Comparison of ENCODE assay signal across 1 cellular context in genomic region chr9:78073722-78074121, GRCh38.
TF ChIP-seq lines count a peak whose summit lies in the region.

No MANE protein-coding gene starts in this region.

TF ChIP-seq in PFSK-1, 5 proteins besides CTCF, POLR2A, EP300 and RAD21 (continued from another document):
- TF ChIP-seq, protein P1, sequence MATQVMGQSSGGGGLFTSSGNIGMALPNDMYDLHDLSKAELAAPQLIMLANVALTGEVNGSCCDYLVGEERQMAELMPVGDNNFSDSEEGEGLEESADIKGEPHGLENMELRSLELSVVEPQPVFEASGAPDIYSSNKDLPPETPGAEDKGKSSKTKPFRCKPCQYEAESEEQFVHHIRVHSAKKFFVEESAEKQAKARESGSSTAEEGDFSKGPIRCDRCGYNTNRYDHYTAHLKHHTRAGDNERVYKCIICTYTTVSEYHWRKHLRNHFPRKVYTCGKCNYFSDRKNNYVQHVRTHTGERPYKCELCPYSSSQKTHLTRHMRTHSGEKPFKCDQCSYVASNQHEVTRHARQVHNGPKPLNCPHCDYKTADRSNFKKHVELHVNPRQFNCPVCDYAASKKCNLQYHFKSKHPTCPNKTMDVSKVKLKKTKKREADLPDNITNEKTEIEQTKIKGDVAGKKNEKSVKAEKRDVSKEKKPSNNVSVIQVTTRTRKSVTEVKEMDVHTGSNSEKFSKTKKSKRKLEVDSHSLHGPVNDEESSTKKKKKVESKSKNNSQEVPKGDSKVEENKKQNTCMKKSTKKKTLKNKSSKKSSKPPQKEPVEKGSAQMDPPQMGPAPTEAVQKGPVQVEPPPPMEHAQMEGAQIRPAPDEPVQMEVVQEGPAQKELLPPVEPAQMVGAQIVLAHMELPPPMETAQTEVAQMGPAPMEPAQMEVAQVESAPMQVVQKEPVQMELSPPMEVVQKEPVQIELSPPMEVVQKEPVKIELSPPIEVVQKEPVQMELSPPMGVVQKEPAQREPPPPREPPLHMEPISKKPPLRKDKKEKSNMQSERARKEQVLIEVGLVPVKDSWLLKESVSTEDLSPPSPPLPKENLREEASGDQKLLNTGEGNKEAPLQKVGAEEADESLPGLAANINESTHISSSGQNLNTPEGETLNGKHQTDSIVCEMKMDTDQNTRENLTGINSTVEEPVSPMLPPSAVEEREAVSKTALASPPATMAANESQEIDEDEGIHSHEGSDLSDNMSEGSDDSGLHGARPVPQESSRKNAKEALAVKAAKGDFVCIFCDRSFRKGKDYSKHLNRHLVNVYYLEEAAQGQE (IDR thresholded peaks at IDR 0.05; ENCODE audit: insufficient read depth in 1 of 2, low read depth in 2 of 2, low read length in 2 of 2), result peak; percentile 72 to 87
- no peak for TF ChIP-seq FOXP2 (optimal IDR thresholded peaks at IDR 0.05; ENCODE audit: borderline replicate concordance, extremely low read depth, extremely low read length, insufficient read depth)
